8 cellular contexts compared by ENCODE assay signal in the genomic region with DNA sequence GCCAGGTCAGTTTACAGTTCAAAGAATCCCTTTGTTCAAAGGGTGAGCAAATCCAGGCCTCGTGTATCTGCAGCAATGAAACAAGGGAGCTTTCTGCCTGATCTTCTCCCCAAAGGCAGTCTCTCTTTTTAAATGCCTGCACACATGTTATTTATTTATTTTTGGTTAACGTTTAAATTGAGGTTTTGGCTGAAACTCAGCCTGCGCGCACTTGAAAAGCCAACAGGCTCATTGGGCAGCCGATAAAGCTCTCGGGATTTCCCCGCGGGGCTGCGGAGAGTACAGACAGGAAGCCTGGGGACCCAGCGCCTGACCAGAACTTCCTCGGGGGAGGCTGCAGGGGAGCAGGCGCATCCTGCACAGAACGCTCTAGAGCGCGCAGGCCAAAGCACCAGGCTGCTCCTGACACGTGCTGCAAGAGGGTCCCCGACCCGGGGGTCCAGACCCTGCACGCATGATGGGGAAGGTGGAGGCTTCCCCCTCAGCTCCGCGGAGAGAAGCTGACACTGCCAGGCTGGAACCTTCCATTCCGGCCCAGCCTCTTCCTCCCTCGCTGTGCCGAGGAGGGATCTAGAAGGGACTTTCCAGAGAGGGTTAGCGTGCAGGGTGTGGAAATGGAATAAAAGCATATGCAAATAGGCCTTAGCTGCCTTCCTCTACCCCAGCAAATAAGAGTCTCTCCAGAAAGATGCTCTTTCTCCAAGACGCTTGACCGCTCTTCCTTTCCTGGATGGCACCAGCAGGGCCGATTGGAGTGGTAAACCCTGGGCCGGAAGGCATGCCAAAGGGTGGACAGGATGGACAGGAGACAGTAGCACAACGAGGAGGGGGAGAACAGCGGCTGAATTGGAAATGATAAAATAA. TPM values are rescaled to one million over a fixed set of nuclear protein-coding genes. Genes with fewer than 3 reads are reported as not detected.
A peak's percentile ranks its signal among the peaks of the same experiment; 100 is the strongest.
DNase-seq lines count a peak whose midpoint lies in the region; ATAC-seq lines count a peak whose summit lies in the region.

No MANE protein-coding gene starts in this region.

- H3K27me3 Mint-ChIP-seq in naive B cell: peaks cover 15 to 61% (median 29%) of the 10 kb centered on the region in 3 donors

- DNase-seq in EL (peak; percentile 90), M059J (ENCODE audit: low read depth) (peak; percentile 94), epidermal melanocyte (ENCODE audit: insufficient read length, low spot score) (peak; percentile 54), naive B cell (peak; percentile 85), NCI-H748 treated with DMSO at 0.1 percent for 48 hours (lab: John Stamatoyannopoulos, UW) (no peak)
- peak; percentile 74 to 83 (median 76) for DNase-seq in activated CD8-positive, alpha-beta memory T cell treated with anti-CD3 and anti-CD28 coated beads for 48 hours (ENCODE audit: low read depth in 2 of 3, low spot score in 2 of 3)
- peak; percentile 89 for DNase-seq in stimulated activated naive CD8-positive, alpha-beta T cell treated with anti-CD3 and anti-CD28 coated beads, Interleukin-15, Interleukin-2, amounts not matched to agents 100 U/mL and 50 U/mL, for 24 hours

- ATAC-seq in GM21619 (IDR thresholded peaks at IDR 0.05; ENCODE audit: unreplicated experiment) (peak; percentile 89), naive B cell (ENCODE audit: low read depth in 2 of 2) (peak; percentile 88 to 91)
- ATAC-seq in stimulated activated naive CD8-positive, alpha-beta T cell treated with anti-CD3 and anti-CD28 coated beads, Interleukin-15, Interleukin-2, amounts not matched to agents 100 U/mL and 50 U/mL, for 24 hours: peak; percentile 89

- H3K36me3 Mint-ChIP-seq in naive B cell: peaks cover 0 to 3% of the 10 kb centered on the region in 2 donors

- peaks cover 42 to 70% (median 45%) of the 10 kb centered on the region in 3 donors for H3K4me1 Mint-ChIP-seq in naive B cell

- peak overlapping the region; percentile 73 to 96 (median 90) for H3K4me3 Mint-ChIP-seq in naive B cell

- H3K27ac Mint-ChIP-seq in naive B cell: peak overlapping the region; percentile 92 to 99 (median 95)

- no peaks in the 10 kb centered on the region for H3K9me3 Mint-ChIP-seq in naive B cell

RNA-seq across cellular contexts. Expression of a gene that starts 46.1 kb away (rescaled TPM):
- total RNA-seq in M059J (2014; rRNA removed; shearing (Covaris generic)): 1,224 and 1,388 TPM in 2 replicates
- 10 to 100 TPM in 5 of 6 donors, 1 to 10 TPM in 1; 2.6 to 17.2 (median 12.2) TPM for polyA plus RNA-seq in naive B cell (ENCODE audit: low read depth in 6 of 6)

RNA-seq across cellular contexts. Expression of a gene that starts 48.9 kb away (rescaled TPM):
- total RNA-seq in M059J (2014; rRNA removed; shearing (Covaris generic)): 31.8 and 64.1 TPM in 2 replicates
- polyA plus RNA-seq in naive B cell (ENCODE audit: low read depth in 6 of 6): 100 to 1,000 TPM in 2 of 6 donors, 10 to 100 TPM in 4; 83.6 to 115 (median 94.8) TPM
